12 cellular contexts compared by ENCODE assay signal in genomic region chr13:40406405-40407138, GRCh38.
DNase-seq lines count a peak whose midpoint lies in the region; ATAC-seq, FAIRE-seq and TF ChIP-seq lines count a peak whose summit lies in the region.
"Had no signal": no experiment of that assay in that cellular context is flagged by ENCODE, and none has a peak within 500 bp of the region (broad histone marks: within the 10 kb centered on the region; RNA-seq: fewer than 3 reads in every experiment).

No MANE protein-coding gene starts in this region.

- no peaks in the 10 kb centered on the region for H3K36me3 ChIP-seq in muscle layer of colon (ENCODE audit: insufficient read depth, low read length)
- no peaks in the 10 kb centered on the region for H3K36me3 ChIP-seq in small intestine (ENCODE audit: control insufficient read depth in 2 of 2, insufficient read depth in 2 of 2, low read length in 2 of 2)

- H3K27ac ChIP-seq in AG04450 (ENCODE audit: low read depth, low read length) (no peak overlapping the region), muscle layer of colon (ENCODE audit: low read depth, low read length) (peak overlapping the region; percentile 3), small intestine (ENCODE audit: low read depth in 1 of 2, low read length in 1 of 2) (peak overlapping the region in 1 of 2 donors; percentile 17)
- H3K27ac ChIP-seq: C4-2B had no signal

- POLR2A ChIA-PET in AG04450 (lab: Yijun Ruan, JAX): no interaction called here

- ATAC-seq in HG03025 (IDR thresholded peaks at IDR 0.05; ENCODE audit: low FRiP score, unreplicated experiment) (no peak), HG03521 (IDR thresholded peaks at IDR 0.05; ENCODE audit: unreplicated experiment) (no peak), left lobe of liver (no peak)

- 61 to 66% (median 66%) methylated on average over 6 of the region's 6 CpGs for WGBS in small intestine, 3 donors

- no peak for FAIRE-seq in small intestine (lab: Jason Lieb, UNC)
- FAIRE-seq: GM19239 had no signal

- H3K9me3 ChIP-seq in AG04450 (ENCODE audit: control insufficient read depth, insufficient read depth, low read length) (no peaks in the 10 kb centered on the region), muscle layer of colon (ENCODE audit: low read length) (no peaks in the 10 kb centered on the region), small intestine (ENCODE audit: control insufficient read depth, low read depth) (no peaks in the 10 kb centered on the region)

- H3K27me3 ChIP-seq in AG04450 (ENCODE audit: control insufficient read depth, insufficient read depth, low read length) (no peaks in the 10 kb centered on the region), muscle layer of colon (ENCODE audit: control insufficient read depth in 1 of 2, insufficient read depth in 2 of 2, low read length in 2 of 2) (no peaks in the 10 kb centered on the region), small intestine (ENCODE audit: control insufficient read depth in 2 of 2, insufficient read depth in 2 of 2, low read length in 2 of 2) (no peaks in the 10 kb centered on the region)

- CTCF ChIA-PET in AG04450 (lab: Charles Lee): no interaction called here

- no peak overlapping the region for H3K4me3 ChIP-seq in AG04450 (ENCODE audit: low read depth, low read length)
- H3K4me3 ChIP-seq in epithelial cell of esophagus (ENCODE audit: low read length): no peak overlapping the region
- no peak overlapping the region for H3K4me3 ChIP-seq in muscle layer of colon (ENCODE audit: low read depth in 1 of 2, low read length in 2 of 2)
- no peak overlapping the region for H3K4me3 ChIP-seq in small intestine (ENCODE audit: low read depth in 1 of 2, low read length in 2 of 2)

- DNase-seq in AG04450 (ENCODE audit: low read depth, low spot score) (peak; percentile 30), M059J (ENCODE audit: low read depth) (peak; percentile 84), epithelial cell of esophagus (ENCODE audit: low read depth) (peak; percentile 51), small intestine (no peak), left lobe of liver (ENCODE audit: low spot score) (no peak)
- DNase-seq: activated T-cell treated with anti-CD3 and anti-CD28 coated beads, Interleukin-2, amount 50 U/mL, for 48 hours; NCI-H187 treated with DMSO at 0.1 percent for 48 hours had no signal

- H3K4me1 ChIP-seq in muscle layer of colon (ENCODE audit: insufficient read depth, low read length): peaks cover 34% of the 10 kb centered on the region
- peaks cover 4 to 8% of the 10 kb centered on the region in 2 donors for H3K4me1 ChIP-seq in small intestine (ENCODE audit: control insufficient read depth in 2 of 2, insufficient read depth in 1 of 2, low read depth in 1 of 2, low read length in 1 of 2)

- no peak overlapping the region for H3K9ac ChIP-seq in muscle layer of colon (ENCODE audit: low read length)

- TF ChIP-seq CTCF in AG04450 (IDR thresholded peaks at IDR 0.05; ENCODE audit: low read depth, low read length) (no peak), epithelial cell of esophagus (IDR thresholded peaks at IDR 0.05; ENCODE audit: insufficient read depth, low read depth, low read length, missing control alignments) (no peak)

Comparison
In these comparisons a context has a peak if more than half of its experiments do, and no peak if none do; other contexts are left out.
1. DNase-seq: peak in AG04450 (single experiment), M059J (single experiment) and epithelial cell of esophagus (single experiment); none in small intestine (single experiment) and left lobe of liver (single experiment).